Comparison of ENCODE assay signal across 1 cellular context in the genomic region with DNA sequence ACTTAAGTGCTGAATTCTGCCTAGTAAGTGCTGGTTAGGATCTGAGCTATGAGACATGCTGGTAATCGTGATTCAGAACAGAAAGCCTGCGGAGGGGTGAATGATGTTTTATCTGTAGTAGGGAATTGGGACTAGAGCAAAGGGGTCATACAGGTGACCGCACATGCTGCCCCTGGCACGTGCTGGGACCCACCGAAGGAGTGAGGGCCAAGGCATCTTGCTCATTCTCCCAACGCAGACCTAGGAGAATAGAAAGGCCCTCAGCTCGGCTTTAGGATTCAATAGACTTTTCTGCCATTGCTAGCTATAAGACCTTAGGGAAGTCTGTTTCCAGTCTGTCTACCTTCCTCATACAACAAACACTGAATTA.
TF ChIP-seq lines count a peak whose summit lies in the region.

No MANE protein-coding gene starts in this region.

TF ChIP-seq in WTC11, 78 proteins besides CTCF, POLR2A, EP300 and RAD21:
- TF ChIP-seq, protein P1, sequence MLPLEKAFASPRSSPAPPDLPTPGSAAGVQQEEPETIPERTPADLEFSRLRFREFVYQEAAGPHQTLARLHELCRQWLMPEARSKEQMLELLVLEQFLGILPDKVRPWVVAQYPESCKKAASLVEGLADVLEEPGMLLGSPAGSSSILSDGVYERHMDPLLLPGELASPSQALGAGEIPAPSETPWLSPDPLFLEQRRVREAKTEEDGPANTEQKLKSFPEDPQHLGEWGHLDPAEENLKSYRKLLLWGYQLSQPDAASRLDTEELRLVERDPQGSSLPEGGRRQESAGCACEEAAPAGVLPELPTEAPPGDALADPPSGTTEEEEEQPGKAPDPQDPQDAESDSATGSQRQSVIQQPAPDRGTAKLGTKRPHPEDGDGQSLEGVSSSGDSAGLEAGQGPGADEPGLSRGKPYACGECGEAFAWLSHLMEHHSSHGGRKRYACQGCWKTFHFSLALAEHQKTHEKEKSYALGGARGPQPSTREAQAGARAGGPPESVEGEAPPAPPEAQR (CRISPR knock-in tag; IDR thresholded peaks at IDR 0.05), result no peak
- TF ChIP-seq, protein P2, sequence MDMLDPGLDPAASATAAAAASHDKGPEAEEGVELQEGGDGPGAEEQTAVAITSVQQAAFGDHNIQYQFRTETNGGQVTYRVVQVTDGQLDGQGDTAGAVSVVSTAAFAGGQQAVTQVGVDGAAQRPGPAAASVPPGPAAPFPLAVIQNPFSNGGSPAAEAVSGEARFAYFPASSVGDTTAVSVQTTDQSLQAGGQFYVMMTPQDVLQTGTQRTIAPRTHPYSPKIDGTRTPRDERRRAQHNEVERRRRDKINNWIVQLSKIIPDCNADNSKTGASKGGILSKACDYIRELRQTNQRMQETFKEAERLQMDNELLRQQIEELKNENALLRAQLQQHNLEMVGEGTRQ (CRISPR knock-in tag; IDR thresholded peaks at IDR 0.05), result peak; percentile 5; the same call in 1 of the 2 replicates
- TF ChIP-seq, protein P3, sequence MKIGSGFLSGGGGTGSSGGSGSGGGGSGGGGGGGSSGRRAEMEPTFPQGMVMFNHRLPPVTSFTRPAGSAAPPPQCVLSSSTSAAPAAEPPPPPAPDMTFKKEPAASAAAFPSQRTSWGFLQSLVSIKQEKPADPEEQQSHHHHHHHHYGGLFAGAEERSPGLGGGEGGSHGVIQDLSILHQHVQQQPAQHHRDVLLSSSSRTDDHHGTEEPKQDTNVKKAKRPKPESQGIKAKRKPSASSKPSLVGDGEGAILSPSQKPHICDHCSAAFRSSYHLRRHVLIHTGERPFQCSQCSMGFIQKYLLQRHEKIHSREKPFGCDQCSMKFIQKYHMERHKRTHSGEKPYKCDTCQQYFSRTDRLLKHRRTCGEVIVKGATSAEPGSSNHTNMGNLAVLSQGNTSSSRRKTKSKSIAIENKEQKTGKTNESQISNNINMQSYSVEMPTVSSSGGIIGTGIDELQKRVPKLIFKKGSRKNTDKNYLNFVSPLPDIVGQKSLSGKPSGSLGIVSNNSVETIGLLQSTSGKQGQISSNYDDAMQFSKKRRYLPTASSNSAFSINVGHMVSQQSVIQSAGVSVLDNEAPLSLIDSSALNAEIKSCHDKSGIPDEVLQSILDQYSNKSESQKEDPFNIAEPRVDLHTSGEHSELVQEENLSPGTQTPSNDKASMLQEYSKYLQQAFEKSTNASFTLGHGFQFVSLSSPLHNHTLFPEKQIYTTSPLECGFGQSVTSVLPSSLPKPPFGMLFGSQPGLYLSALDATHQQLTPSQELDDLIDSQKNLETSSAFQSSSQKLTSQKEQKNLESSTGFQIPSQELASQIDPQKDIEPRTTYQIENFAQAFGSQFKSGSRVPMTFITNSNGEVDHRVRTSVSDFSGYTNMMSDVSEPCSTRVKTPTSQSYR (CRISPR knock-in tag; IDR thresholded peaks at IDR 0.05), result no peak
- TF ChIP-seq, protein P4, sequence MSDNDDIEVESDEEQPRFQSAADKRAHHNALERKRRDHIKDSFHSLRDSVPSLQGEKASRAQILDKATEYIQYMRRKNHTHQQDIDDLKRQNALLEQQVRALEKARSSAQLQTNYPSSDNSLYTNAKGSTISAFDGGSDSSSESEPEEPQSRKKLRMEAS (CRISPR knock-in tag; IDR thresholded peaks at IDR 0.05), result peak; percentile 35; the same call in 1 of the 2 replicates
- TF ChIP-seq JUN (CRISPR knock-in tag; IDR thresholded peaks at IDR 0.05) (no peak), SOX15 (CRISPR knock-in tag; IDR thresholded peaks at IDR 0.05) (no peak), ZNF317 (CRISPR knock-in tag; IDR thresholded peaks at IDR 0.05; ENCODE audit: borderline replicate concordance, low read depth) (no peak), SP1 (CRISPR knock-in tag; conservative IDR thresholded peaks at IDR 0.05) (no peak), NR1H2 (CRISPR knock-in tag; IDR thresholded peaks at IDR 0.05) (no peak), ZNF396 (CRISPR knock-in tag; IDR thresholded peaks at IDR 0.05; ENCODE audit: borderline replicate concordance) (no peak), MXD4 (CRISPR knock-in tag; IDR thresholded peaks at IDR 0.05; ENCODE audit: borderline replicate concordance) (no peak), TP53 (CRISPR knock-in tag; IDR thresholded peaks at IDR 0.05) (no peak)
- TF ChIP-seq, protein P5, sequence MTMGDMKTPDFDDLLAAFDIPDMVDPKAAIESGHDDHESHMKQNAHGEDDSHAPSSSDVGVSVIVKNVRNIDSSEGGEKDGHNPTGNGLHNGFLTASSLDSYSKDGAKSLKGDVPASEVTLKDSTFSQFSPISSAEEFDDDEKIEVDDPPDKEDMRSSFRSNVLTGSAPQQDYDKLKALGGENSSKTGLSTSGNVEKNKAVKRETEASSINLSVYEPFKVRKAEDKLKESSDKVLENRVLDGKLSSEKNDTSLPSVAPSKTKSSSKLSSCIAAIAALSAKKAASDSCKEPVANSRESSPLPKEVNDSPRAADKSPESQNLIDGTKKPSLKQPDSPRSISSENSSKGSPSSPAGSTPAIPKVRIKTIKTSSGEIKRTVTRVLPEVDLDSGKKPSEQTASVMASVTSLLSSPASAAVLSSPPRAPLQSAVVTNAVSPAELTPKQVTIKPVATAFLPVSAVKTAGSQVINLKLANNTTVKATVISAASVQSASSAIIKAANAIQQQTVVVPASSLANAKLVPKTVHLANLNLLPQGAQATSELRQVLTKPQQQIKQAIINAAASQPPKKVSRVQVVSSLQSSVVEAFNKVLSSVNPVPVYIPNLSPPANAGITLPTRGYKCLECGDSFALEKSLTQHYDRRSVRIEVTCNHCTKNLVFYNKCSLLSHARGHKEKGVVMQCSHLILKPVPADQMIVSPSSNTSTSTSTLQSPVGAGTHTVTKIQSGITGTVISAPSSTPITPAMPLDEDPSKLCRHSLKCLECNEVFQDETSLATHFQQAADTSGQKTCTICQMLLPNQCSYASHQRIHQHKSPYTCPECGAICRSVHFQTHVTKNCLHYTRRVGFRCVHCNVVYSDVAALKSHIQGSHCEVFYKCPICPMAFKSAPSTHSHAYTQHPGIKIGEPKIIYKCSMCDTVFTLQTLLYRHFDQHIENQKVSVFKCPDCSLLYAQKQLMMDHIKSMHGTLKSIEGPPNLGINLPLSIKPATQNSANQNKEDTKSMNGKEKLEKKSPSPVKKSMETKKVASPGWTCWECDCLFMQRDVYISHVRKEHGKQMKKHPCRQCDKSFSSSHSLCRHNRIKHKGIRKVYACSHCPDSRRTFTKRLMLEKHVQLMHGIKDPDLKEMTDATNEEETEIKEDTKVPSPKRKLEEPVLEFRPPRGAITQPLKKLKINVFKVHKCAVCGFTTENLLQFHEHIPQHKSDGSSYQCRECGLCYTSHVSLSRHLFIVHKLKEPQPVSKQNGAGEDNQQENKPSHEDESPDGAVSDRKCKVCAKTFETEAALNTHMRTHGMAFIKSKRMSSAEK (CRISPR knock-in tag; IDR thresholded peaks at IDR 0.05; ENCODE audit: borderline replicate concordance), result no peak
- TF ChIP-seq, protein P6, sequence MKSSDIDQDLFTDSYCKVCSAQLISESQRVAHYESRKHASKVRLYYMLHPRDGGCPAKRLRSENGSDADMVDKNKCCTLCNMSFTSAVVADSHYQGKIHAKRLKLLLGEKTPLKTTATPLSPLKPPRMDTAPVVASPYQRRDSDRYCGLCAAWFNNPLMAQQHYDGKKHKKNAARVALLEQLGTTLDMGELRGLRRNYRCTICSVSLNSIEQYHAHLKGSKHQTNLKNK (CRISPR knock-in tag; IDR thresholded peaks at IDR 0.05), result no peak
- TF ChIP-seq, protein P7, sequence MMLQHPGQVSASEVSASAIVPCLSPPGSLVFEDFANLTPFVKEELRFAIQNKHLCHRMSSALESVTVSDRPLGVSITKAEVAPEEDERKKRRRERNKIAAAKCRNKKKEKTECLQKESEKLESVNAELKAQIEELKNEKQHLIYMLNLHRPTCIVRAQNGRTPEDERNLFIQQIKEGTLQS (CRISPR knock-in tag; conservative IDR thresholded peaks at IDR 0.05), result no peak
- TF ChIP-seq, protein P8, sequence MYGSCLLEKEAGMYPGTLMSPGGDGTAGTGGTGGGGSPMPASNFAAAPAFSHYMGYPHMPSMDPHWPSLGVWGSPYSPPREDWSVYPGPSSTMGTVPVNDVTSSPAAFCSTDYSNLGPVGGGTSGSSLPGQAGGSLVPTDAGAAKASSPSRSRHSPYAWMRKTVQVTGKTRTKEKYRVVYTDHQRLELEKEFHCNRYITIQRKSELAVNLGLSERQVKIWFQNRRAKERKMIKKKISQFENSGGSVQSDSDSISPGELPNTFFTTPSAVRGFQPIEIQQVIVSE (CRISPR knock-in tag; IDR thresholded peaks at IDR 0.05; ENCODE audit: borderline replicate concordance), result no peak
